Comparison of ENCODE assay signal across 8 cellular contexts in the genomic region with DNA sequence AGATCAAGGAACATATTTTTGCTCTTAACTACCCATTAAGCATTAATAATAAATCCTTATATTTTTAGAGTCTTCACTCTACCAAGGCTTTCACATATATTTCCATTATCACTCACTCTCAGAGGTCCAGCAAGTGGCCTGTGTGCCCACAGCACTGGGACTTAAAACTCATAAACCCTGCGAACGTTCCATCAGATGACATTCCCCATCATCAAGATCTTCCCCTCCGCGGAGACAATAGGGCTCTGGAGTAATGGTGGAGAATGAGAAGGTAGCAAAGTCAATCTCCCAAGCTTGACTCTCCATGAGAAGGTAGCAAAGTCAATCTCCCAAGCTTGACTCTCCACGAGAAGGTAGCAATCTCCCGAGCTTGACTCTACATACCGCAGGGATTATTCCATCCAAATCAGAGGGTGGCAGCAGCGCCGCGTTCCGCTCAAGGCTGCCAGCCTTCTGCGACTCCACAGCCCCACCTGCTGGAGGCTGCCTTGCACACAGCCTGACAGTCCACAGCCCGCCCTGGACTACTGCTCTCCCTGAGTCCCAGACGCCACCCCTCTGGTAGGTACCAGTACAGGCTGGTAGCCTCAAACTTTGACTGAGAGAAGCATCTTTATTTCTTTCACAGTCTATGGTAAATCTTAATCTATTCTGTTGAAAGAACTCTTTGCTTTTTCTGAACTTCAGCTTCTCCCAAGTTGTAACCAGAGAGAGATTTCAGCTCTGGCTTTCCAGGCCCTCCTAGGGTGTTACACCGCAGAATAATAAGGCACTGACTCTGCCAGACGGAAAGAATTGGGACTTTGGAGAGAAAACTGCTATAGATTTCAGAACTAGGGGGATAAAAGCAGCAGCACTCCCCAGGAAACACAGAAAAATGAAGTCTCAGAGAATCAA. TPM values are rescaled to one million over a fixed set of nuclear protein-coding genes. Genes with fewer than 3 reads are reported as not detected.
DNase-seq lines count a peak whose midpoint lies in the region; ATAC-seq and TF ChIP-seq lines count a peak whose summit lies in the region.

No MANE protein-coding gene starts in this region.

- no peaks in the 10 kb centered on the region for H3K9me3 ChIP-seq in MM.1S (replicated peaks; ENCODE audit: insufficient read depth, low read length)
- H3K9me3 ChIP-seq in gastroesophageal sphincter, result no peaks in the 10 kb centered on the region
- H3K9me3 ChIP-seq in parathyroid adenoma (ENCODE audit: control insufficient read depth, low read length), result no peaks in the 10 kb centered on the region
- H3K9me3 ChIP-seq in tibial nerve, result no peaks in the 10 kb centered on the region

- WGBS in gastroesophageal sphincter (ENCODE audit: low coverage in 1 of 2), 2 donors, result 37 to 43% methylated on average over 4 to 7 of the region's 16 CpGs
- WGBS in tibial nerve, 2 donors, result 16 to 19% methylated on average over 16 of the region's 16 CpGs

- no peaks in the 10 kb centered on the region for H3F3A ChIP-seq in MM.1S (ENCODE audit: insufficient read depth, low read length)

- TF ChIP-seq EP300 in gastroesophageal sphincter (IDR thresholded peaks at IDR 0.05) (no peak), tibial nerve (IDR thresholded peaks at IDR 0.05) (peak in 1 of 2 donors; percentile 51)

- peak; percentile 67 for DNase-seq in GDM1 (lab: John Stamatoyannopoulos, UW)
- peak; percentile 87 for DNase-seq in H7
- DNase-seq in MM.1S, result peak; percentile 53
- peak; percentile 85 for DNase-seq in SK-MEL-5 (ENCODE audit: low read depth, low spot score)
- peak; percentile 80 for DNase-seq in activated gamma-delta T cell treated with Interleukin-2 at 50 U/mL for 16 hours
- DNase-seq in tibial nerve (ENCODE audit: low spot score in 2 of 2), result peak; percentile 86 to 94

- no peak overlapping the region for H3K27ac ChIP-seq in MM.1S (ENCODE audit: low read length)
- no peak overlapping the region for H3K27ac ChIP-seq in gastroesophageal sphincter
- no peak overlapping the region for H3K27ac ChIP-seq in parathyroid adenoma
- H3K27ac ChIP-seq in tibial nerve, result no peak overlapping the region

- no peak overlapping the region for H2AFZ ChIP-seq in MM.1S (ENCODE audit: low read length)
- H2AFZ ChIP-seq in parathyroid adenoma, result no peak overlapping the region

- no peaks in the 10 kb centered on the region for H3K36me3 ChIP-seq in H7 (replicated peaks; ENCODE audit: control insufficient read depth, insufficient read depth, low read length)
- H3K36me3 ChIP-seq in MM.1S (replicated peaks; ENCODE audit: insufficient read depth, low read length), result no peaks in the 10 kb centered on the region
- no peaks in the 10 kb centered on the region for H3K36me3 ChIP-seq in gastroesophageal sphincter
- H3K36me3 ChIP-seq in parathyroid adenoma (ENCODE audit: control insufficient read depth, insufficient read depth, low read length), result no peaks in the 10 kb centered on the region
- H3K36me3 ChIP-seq in tibial nerve, result no peaks in the 10 kb centered on the region

- in situ Hi-C loops in SK-MEL-5 (cut with HindIII; ENCODE audit: low pct_unique_long_range_greater_than_20kb, low sequenced_read_pairs), result no loop called here

- ATAC-seq in gastroesophageal sphincter, result peak; percentile 99

- TF ChIP-seq CTCF in MM.1S (IDR thresholded peaks at IDR 0.05; ENCODE audit: low read length) (peak; percentile 80), gastroesophageal sphincter (IDR thresholded peaks at IDR 0.05) (peak; percentile 95 to 97 (median 96)), parathyroid adenoma (IDR thresholded peaks at IDR 0.05) (peak; percentile 79), tibial nerve (IDR thresholded peaks at IDR 0.05) (peak; percentile 93 to 98 (median 94))

- H3K9me2 ChIP-seq in MM.1S (replicated peaks; ENCODE audit: insufficient read depth, low read length), result no peaks in the 10 kb centered on the region

- H3K4me3 ChIP-seq in H7 (ENCODE audit: insufficient read depth, low read depth, low read length), result no peak overlapping the region
- no peak overlapping the region for H3K4me3 ChIP-seq in MM.1S (ENCODE audit: low read length)
- no peak overlapping the region for H3K4me3 ChIP-seq in gastroesophageal sphincter
- H3K4me3 ChIP-seq in parathyroid adenoma (ENCODE audit: low read depth, low read length), result no peak overlapping the region
- H3K4me3 ChIP-seq in tibial nerve, result no peak overlapping the region

- no peaks in the 10 kb centered on the region for H4K20me1 ChIP-seq in MM.1S (ENCODE audit: insufficient read depth, low read length)

- H3K4me1 ChIP-seq in MM.1S (ENCODE audit: low read length) (no peaks in the 10 kb centered on the region), gastroesophageal sphincter (peaks cover 0 to 7% (median 0%) of the 10 kb centered on the region in 3 donors), parathyroid adenoma (no peaks in the 10 kb centered on the region), tibial nerve (peaks cover 0 to 7% (median 0%) of the 10 kb centered on the region in 4 donors)

- H3K9ac ChIP-seq in MM.1S (ENCODE audit: low read length) (no peak overlapping the region), parathyroid adenoma (no peak overlapping the region)

- no peaks in the 10 kb centered on the region for H3K27me3 ChIP-seq in H7 (ENCODE audit: control insufficient read depth, insufficient read depth, low read length)
- H3K27me3 ChIP-seq in MM.1S (replicated peaks; ENCODE audit: insufficient read depth, low read length), result no peaks in the 10 kb centered on the region
- H3K27me3 ChIP-seq in gastroesophageal sphincter, result peaks cover 12% of the 10 kb centered on the region
- no peaks in the 10 kb centered on the region for H3K27me3 ChIP-seq in parathyroid adenoma (ENCODE audit: control insufficient read depth, insufficient read depth, low read length)
- H3K27me3 ChIP-seq in tibial nerve, result peaks cover 0 to 5% of the 10 kb centered on the region in 2 donors

- no peaks in the 10 kb centered on the region for H3K79me2 ChIP-seq in MM.1S (ENCODE audit: low read length)
- no peaks in the 10 kb centered on the region for H3K79me2 ChIP-seq in parathyroid adenoma

- H3K4me2 ChIP-seq in MM.1S (ENCODE audit: low read depth, low read length), result no peak overlapping the region
- H3K4me2 ChIP-seq in parathyroid adenoma (ENCODE audit: low read length), result no peak overlapping the region

- TF ChIP-seq POLR2A in gastroesophageal sphincter (IDR thresholded peaks at IDR 0.05), result no peak
- no peak for TF ChIP-seq POLR2A in tibial nerve (IDR thresholded peaks at IDR 0.05)

RNA-seq across cellular contexts. Expression of gene CTTNBP2NL, which starts 26.4 kb away (rescaled TPM):
- 9.7 and 15.3 TPM in 2 replicates for total RNA-seq in H7 (2014; rRNA removed; shearing (Covaris generic))
- total RNA-seq in SK-MEL-5 (2014; rRNA removed; shearing (Covaris generic)), result 2.8 and 3.4 TPM in 2 replicates
- 3.8 and 5.3 TPM in 2 replicates for polyA plus RNA-seq in SK-MEL-5 (2015; cell fraction: cytosol; rRNA removed)
- polyA plus RNA-seq in SK-MEL-5 (2015; cell fraction: nucleus; rRNA removed), result 3.3 and 3.7 TPM in 2 replicates
- total RNA-seq in gastroesophageal sphincter (10 to 100 TPM; 15.5 to 37.0 (median 24.6) TPM), tibial nerve (10 to 100 TPM; 18.8 to 28.0 (median 20.8) TPM)
